ENCODE assay signal across 10 cellular contexts in the genomic region with DNA sequence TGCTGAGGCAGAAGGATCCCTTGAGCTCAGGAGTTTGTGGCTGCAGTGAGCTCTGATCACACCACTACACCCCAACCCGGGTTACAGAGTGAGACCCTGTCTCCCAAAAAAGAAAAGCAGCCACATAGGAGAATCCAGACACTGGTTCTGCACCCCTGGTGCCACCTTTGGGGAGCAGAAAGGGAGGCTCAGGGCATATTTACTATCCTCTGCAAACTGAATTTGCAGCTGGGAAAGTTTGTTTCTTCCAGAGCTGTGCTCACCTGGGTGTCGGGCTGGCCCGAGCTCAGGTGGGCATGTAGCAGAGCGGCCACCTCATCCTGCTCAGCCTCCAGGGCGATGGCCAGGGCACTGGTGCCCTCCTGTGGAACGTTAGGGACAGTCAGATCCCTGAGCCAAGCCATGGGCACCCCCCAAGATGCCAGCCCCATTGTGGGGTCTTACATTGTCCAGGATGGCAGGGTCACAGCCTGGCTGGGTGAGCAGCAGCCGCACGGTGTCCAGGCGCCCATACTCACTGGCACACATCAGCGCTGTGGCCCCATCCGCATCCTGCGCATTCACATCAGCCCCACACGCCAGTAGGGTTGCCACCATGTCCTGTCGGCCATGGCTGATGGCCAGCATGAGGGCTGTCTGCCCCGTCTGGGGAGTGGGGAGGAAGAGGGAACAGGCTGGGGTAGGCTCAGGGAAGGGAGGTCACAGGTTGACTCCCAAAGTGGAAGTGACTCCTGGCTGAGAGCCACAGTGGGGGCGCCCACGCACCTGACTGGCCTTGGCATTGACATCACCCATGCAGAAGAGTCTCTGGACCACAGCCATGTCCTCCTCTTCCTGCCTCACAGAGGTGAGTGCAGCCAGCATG.
DNase-seq lines count a peak whose midpoint lies in the region; ATAC-seq and TF ChIP-seq lines count a peak whose summit lies in the region.
"Had no signal": no experiment of that assay in that cellular context is flagged by ENCODE, and none has a peak within 500 bp of the region (broad histone marks: within the 10 kb centered on the region; RNA-seq: fewer than 3 reads in every experiment).

No MANE protein-coding gene starts in this region.

- peak; percentile 28; the same call in 1 of the 2 replicates for TF ChIP-seq RAD21 in Ishikawa (IDR thresholded peaks at IDR 0.05; ENCODE audit: low read depth)

- H3K36me3 Mint-ChIP-seq in activated naive CD8-positive, alpha-beta T cell treated with anti-CD3 and anti-CD28 coated beads, Interleukin-2, amount 50 U/mL, for 24 hours (ENCODE audit: low read depth), result peaks cover 33% of the 10 kb centered on the region
- H3K36me3 Mint-ChIP-seq in nephron (ENCODE audit: low read depth), result peaks cover 6% of the 10 kb centered on the region

- H3K27me3 Mint-ChIP-seq in activated naive CD8-positive, alpha-beta T cell treated with anti-CD3 and anti-CD28 coated beads, Interleukin-2, amount 50 U/mL, for 24 hours, result no peaks in the 10 kb centered on the region
- H3K27me3 Mint-ChIP-seq in nephron (ENCODE audit: low read depth), result peaks cover 28% of the 10 kb centered on the region

- H3K4me1 Mint-ChIP-seq in activated naive CD8-positive, alpha-beta T cell treated with anti-CD3 and anti-CD28 coated beads, Interleukin-2, amount 50 U/mL, for 24 hours, result peaks cover 26% of the 10 kb centered on the region
- H3K4me1 Mint-ChIP-seq in nephron, result peaks cover 18% of the 10 kb centered on the region

- peak overlapping the region; percentile 96 for H3K27ac Mint-ChIP-seq in activated naive CD8-positive, alpha-beta T cell treated with anti-CD3 and anti-CD28 coated beads, Interleukin-2, amount 50 U/mL, for 24 hours
- H3K27ac Mint-ChIP-seq in nephron, result no peak overlapping the region

- no peaks in the 10 kb centered on the region for H3K9me3 Mint-ChIP-seq in activated naive CD8-positive, alpha-beta T cell treated with anti-CD3 and anti-CD28 coated beads, Interleukin-2, amount 50 U/mL, for 24 hours
- no peaks in the 10 kb centered on the region for H3K9me3 Mint-ChIP-seq in nephron

- H3K4me3 Mint-ChIP-seq in activated naive CD8-positive, alpha-beta T cell treated with anti-CD3 and anti-CD28 coated beads, Interleukin-2, amount 50 U/mL, for 24 hours, result peak overlapping the region; percentile 99
- peak overlapping the region; percentile 19 to 100 (median 34) for H3K4me3 Mint-ChIP-seq in nephron

- TF ChIP-seq CTCF in nephron (IDR thresholded peaks at IDR 0.05; ENCODE audit: unreplicated experiment in 3 of 3), result no peak

- peak; percentile 36 for DNase-seq in NCI-H2196 (lab: John Stamatoyannopoulos, UW; ENCODE audit: unreplicated experiment)
- no peak for DNase-seq in NCI-H2196 treated with DMSO at 0.1 percent for 48 hours (lab: John Stamatoyannopoulos, UW; ENCODE audit: unreplicated experiment)
- peak; percentile 22 for DNase-seq in activated naive CD8-positive, alpha-beta T cell treated with anti-CD3 and anti-CD28 coated beads, Interleukin-2, amount 50 U/mL, for 24 hours
- no peak for DNase-seq in hepatic stellate cell (ENCODE audit: low spot score)
- DNase-seq: NCI-H146; stimulated activated CD8-positive, alpha-beta memory T cell treated with anti-CD3 and anti-CD28 coated beads, Interleukin-4, amount 100 ng/mL, for 48 hours had no signal

- no peak for TF ChIP-seq EP300 in Ishikawa (IDR thresholded peaks at IDR 0.05; ENCODE audit: borderline replicate concordance)

- ATAC-seq in activated naive CD8-positive, alpha-beta T cell treated with anti-CD3 and anti-CD28 coated beads, Interleukin-2, amount 50 U/mL, for 24 hours, result peak; percentile 3
- ATAC-seq in HG03520 (IDR thresholded peaks at IDR 0.05; ENCODE audit: unreplicated experiment), result no peak
- no peak for ATAC-seq in GM19452 (IDR thresholded peaks at IDR 0.05; ENCODE audit: unreplicated experiment)

TF ChIP-seq in Ishikawa, 13 proteins besides CTCF, POLR2A, EP300 and RAD21:
- TF ChIP-seq TAF1 (IDR thresholded peaks at IDR 0.05; ENCODE audit: low read depth) (no peak), NFIC (IDR thresholded peaks at IDR 0.05) (peak; percentile 81), EGR1 (IDR thresholded peaks at IDR 0.05) (peak; percentile 86), YY1 (IDR thresholded peaks at IDR 0.05; ENCODE audit: low read depth) (peak; percentile 44; the same call in 1 of the 2 replicates), CEBPB (IDR thresholded peaks at IDR 0.05) (no peak)
- TF ChIP-seq, protein P1, sequence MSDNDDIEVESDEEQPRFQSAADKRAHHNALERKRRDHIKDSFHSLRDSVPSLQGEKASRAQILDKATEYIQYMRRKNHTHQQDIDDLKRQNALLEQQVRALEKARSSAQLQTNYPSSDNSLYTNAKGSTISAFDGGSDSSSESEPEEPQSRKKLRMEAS (IDR thresholded peaks at IDR 0.05), result peak; percentile 40; the same call in 1 of the 2 replicates

Comparison
In these comparisons a context has a peak if more than half of its experiments do, and no peak if none do; other contexts are left out.
1. DNase-seq: peak in NCI-H2196 (single experiment) and activated naive CD8-positive, alpha-beta T cell treated with anti-CD3 and anti-CD28 coated beads, Interleukin-2, amount 50 U/mL, for 24 hours (single experiment); none in NCI-H2196 treated with DMSO at 0.1 percent for 48 hours (single experiment) and hepatic stellate cell (single experiment).